25 cellular contexts compared by ENCODE assay signal in genomic region chr6:148964467-148964866, GRCh38.
"Had no signal": no experiment of that assay in that cellular context is flagged by ENCODE, and none has a peak within 500 bp of the region (broad histone marks: within the 10 kb centered on the region; RNA-seq: fewer than 3 reads in every experiment).

No MANE protein-coding gene starts in this region.

- H3K4me3 ChIP-seq: colonic mucosa, gastrocnemius medialis, heart left ventricle had no signal

- H3K27ac Mint-ChIP-seq: activated CD4-positive, alpha-beta memory T cell treated with anti-CD3 and anti-CD28 coated beads, Interleukin-2, amount 10 ng/mL, durations not matched to agents 7 days and 5 days; activated CD4-positive, alpha-beta T cell treated with anti-CD3 and anti-CD28 coated beads, Interleukin-2, amount 10 ng/mL, durations not matched to agents 7 days and 5 days; activated naive CD8-positive, alpha-beta T cell; activated T-cell treated with anti-CD3 and anti-CD28 coated beads, Interleukin-2, amount 50 U/mL, for 24 hours; activated T-cell treated with anti-CD3 and anti-CD28 coated beads, Interleukin-2, amount 50 U/mL, for 72 hours had no signal

- FAIRE-seq: astrocyte had no signal

- DNase-seq: activated CD4-positive, alpha-beta memory T cell treated with anti-CD3 and anti-CD28 coated beads, Interleukin-2, amount 10 ng/mL, durations not matched to agents 7 days and 5 days; activated CD4-positive, alpha-beta T cell treated with anti-CD3 and anti-CD28 coated beads for 1 hour; activated CD4-positive, alpha-beta T cell treated with anti-CD3 and anti-CD28 coated beads for 4 hours; activated CD4-positive, alpha-beta T cell treated with anti-CD3 and anti-CD28 coated beads, Interleukin-2, amount 10 ng/mL, durations not matched to agents 7 days and 5 days; activated CD4-positive, alpha-beta T cell treated with anti-CD3 and anti-CD28 coated beads, Interleukin-2, amount 50 U/mL, for 4 hours; activated CD8-positive, alpha-beta memory T cell treated with anti-CD3 and anti-CD28 coated beads, Interleukin-2, amount 50 U/mL, for 48 hours; activated gamma-delta T cell; activated naive CD4-positive, alpha-beta T cell; activated naive CD4-positive, alpha-beta T cell treated with anti-CD3 and anti-CD28 coated beads, Interleukin-2, amount 50 U/mL, for 16 hours; activated T-cell treated with anti-CD3 and anti-CD28 coated beads for 4 hours; activated T-cell treated with anti-CD3 and anti-CD28 coated beads, Interleukin-2, amount 50 U/mL, for 24 hours; activated T-cell treated with anti-CD3 and anti-CD28 coated beads, Interleukin-2, amount 50 U/mL, for 72 hours; amniotic stem cell; anterior cingulate cortex; brain microvascular endothelial cell; colonic mucosa; effector CD8-positive, alpha-beta T cell; foreskin keratinocyte; gastrocnemius medialis; glutamatergic neuron; heart left ventricle; T-helper 2 cell had no signal

- H3K4me1 Mint-ChIP-seq: activated CD4-positive, alpha-beta memory T cell treated with anti-CD3 and anti-CD28 coated beads, Interleukin-2, amount 10 ng/mL, durations not matched to agents 7 days and 5 days; activated CD4-positive, alpha-beta T cell treated with anti-CD3 and anti-CD28 coated beads, Interleukin-2, amount 10 ng/mL, durations not matched to agents 7 days and 5 days had no signal

- H3K9me3 Mint-ChIP-seq: activated CD4-positive, alpha-beta memory T cell treated with anti-CD3 and anti-CD28 coated beads, Interleukin-2, amount 10 ng/mL, durations not matched to agents 7 days and 5 days; activated CD4-positive, alpha-beta T cell treated with anti-CD3 and anti-CD28 coated beads, Interleukin-2, amount 10 ng/mL, durations not matched to agents 7 days and 5 days; activated T-cell treated with anti-CD3 and anti-CD28 coated beads, Interleukin-2, amount 50 U/mL, for 24 hours; activated T-cell treated with anti-CD3 and anti-CD28 coated beads, Interleukin-2, amount 50 U/mL, for 72 hours had no signal

- H3K27me3 ChIP-seq: brain microvascular endothelial cell, colonic mucosa, foreskin keratinocyte, gastrocnemius medialis, heart left ventricle had no signal

- H3K36me3 Mint-ChIP-seq: activated naive CD8-positive, alpha-beta T cell had no signal

- H3K27ac ChIP-seq: brain microvascular endothelial cell, colonic mucosa, foreskin keratinocyte, gastrocnemius medialis, heart left ventricle had no signal

- H3K9me3 ChIP-seq: colonic mucosa, gastrocnemius medialis, heart left ventricle had no signal

- H3K4me3 Mint-ChIP-seq: activated CD4-positive, alpha-beta memory T cell treated with anti-CD3 and anti-CD28 coated beads, Interleukin-2, amount 10 ng/mL, durations not matched to agents 7 days and 5 days; activated CD4-positive, alpha-beta T cell treated with anti-CD3 and anti-CD28 coated beads, Interleukin-2, amount 10 ng/mL, durations not matched to agents 7 days and 5 days; activated naive CD8-positive, alpha-beta T cell; activated T-cell treated with anti-CD3 and anti-CD28 coated beads, Interleukin-2, amount 50 U/mL, for 24 hours; activated T-cell treated with anti-CD3 and anti-CD28 coated beads, Interleukin-2, amount 50 U/mL, for 72 hours had no signal

- H3K36me3 ChIP-seq: brain microvascular endothelial cell, colonic mucosa, gastrocnemius medialis, heart left ventricle had no signal

- ATAC-seq: activated T-cell treated with anti-CD3 and anti-CD28 coated beads, Interleukin-2, amount 50 U/mL, for 72 hours; esophagus mucosa; foreskin keratinocyte; gastrocnemius medialis had no signal

- H3K4me1 ChIP-seq: colonic mucosa, foreskin keratinocyte, gastrocnemius medialis had no signal

- H3K27me3 Mint-ChIP-seq: activated CD4-positive, alpha-beta memory T cell treated with anti-CD3 and anti-CD28 coated beads, Interleukin-2, amount 10 ng/mL, durations not matched to agents 7 days and 5 days; activated CD4-positive, alpha-beta T cell treated with anti-CD3 and anti-CD28 coated beads, Interleukin-2, amount 10 ng/mL, durations not matched to agents 7 days and 5 days; activated naive CD8-positive, alpha-beta T cell; activated T-cell treated with anti-CD3 and anti-CD28 coated beads, Interleukin-2, amount 50 U/mL, for 24 hours had no signal
